Comparison of ENCODE assay signal across 1 cellular context in the genomic region with DNA sequence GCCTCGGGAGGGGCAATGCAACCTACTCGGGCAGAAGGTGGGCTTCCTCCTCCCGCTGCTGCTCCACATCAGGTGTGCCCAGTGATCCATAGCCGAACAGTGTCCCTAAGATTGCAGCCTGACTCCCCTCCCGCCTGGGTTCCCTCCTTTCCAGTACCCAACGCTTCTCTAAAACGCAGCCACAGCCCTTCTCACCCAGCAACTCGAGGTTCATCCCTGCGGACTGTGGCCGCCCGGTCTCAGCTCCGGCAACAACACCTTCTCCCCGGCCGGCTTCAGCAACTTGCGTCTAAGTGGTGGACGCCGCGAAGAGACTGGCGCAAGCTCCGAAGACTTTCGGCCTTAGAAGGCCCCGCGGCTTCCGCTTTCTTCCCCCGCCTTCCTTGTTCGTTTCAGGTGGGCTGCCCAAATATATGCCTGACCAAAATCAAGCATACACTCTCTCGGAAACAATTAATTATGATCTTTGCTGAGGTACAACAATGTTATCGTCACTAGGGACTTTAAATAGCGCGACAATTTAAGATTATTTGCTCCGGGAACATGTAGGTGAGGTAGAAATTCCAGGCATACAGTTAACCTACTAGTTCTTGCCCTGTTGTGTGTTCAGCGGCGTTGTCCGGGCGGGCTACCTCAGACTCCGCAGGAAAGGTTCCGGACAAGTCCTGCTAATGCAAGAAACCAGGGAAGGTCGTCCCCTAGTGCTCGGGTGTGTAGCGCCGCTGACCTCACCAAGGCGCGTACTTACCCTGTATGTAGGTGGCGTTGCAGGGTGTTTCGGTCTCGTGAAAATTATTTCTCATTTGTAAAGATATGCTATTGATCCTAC.
TF ChIP-seq lines count a peak whose summit lies in the region.

A gene with protein sequence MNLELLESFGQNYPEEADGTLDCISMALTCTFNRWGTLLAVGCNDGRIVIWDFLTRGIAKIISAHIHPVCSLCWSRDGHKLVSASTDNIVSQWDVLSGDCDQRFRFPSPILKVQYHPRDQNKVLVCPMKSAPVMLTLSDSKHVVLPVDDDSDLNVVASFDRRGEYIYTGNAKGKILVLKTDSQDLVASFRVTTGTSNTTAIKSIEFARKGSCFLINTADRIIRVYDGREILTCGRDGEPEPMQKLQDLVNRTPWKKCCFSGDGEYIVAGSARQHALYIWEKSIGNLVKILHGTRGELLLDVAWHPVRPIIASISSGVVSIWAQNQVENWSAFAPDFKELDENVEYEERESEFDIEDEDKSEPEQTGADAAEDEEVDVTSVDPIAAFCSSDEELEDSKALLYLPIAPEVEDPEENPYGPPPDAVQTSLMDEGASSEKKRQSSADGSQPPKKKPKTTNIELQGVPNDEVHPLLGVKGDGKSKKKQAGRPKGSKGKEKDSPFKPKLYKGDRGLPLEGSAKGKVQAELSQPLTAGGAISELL (minus strand): TSS at position 319 of the 829 bp plus-strand sequence. CDS start 105 bp downstream, at position 214.

TF ChIP-seq in K562, 482 proteins besides CTCF, POLR2A, EP300 and RAD21 (continued from another document and continues in another):
- TF ChIP-seq PRDM10 (IDR thresholded peaks at IDR 0.05; ENCODE audit: partially characterized antibody) = peak; percentile 83
- 0 out of 2 replicates have a peak, but pooled peaks have one; percentile 29 for TF ChIP-seq ZNF347 (CRISPR knock-in tag; IDR thresholded peaks at IDR 0.05; ENCODE audit: low read depth)
- peak; percentile 86 for TF ChIP-seq TFAP4 (CRISPR knock-in tag; IDR thresholded peaks at IDR 0.05; ENCODE audit: borderline replicate concordance)
- no peak for TF ChIP-seq NR2F6 (CRISPR knock-in tag; IDR thresholded peaks at IDR 0.05)
- peak; percentile 65; the same call in 1 of the 2 replicates for TF ChIP-seq ZNF143 (CRISPR knock-in tag; IDR thresholded peaks at IDR 0.05)
- TF ChIP-seq SAP30 (IDR thresholded peaks at IDR 0.05; ENCODE audit: borderline replicate concordance, insufficient read depth, low read depth, low read length, poor library complexity, severe bottlenecking) = peak; percentile 89
- TF ChIP-seq JUND (IDR thresholded peaks at IDR 0.05; ENCODE audit: borderline replicate concordance, low read depth, low read length) = peak; percentile 94
- TF ChIP-seq JUND (tag; IDR thresholded peaks at IDR 0.05; ENCODE audit: borderline replicate concordance, low read depth, low read length) = peak; percentile 93
- peak; percentile 90; the same call in 1 of the 2 replicates for TF ChIP-seq GABPB2 (CRISPR knock-in tag; conservative IDR thresholded peaks at IDR 0.05)
- no peak for TF ChIP-seq ZNF280B (CRISPR knock-in tag; IDR thresholded peaks at IDR 0.05)
- peak; percentile 86; the same call in 1 of the 2 replicates for TF ChIP-seq HDAC8 (tag; IDR thresholded peaks at IDR 0.05)
- peak; percentile 50; the same call in 1 of the 2 replicates for TF ChIP-seq CHD2 (IDR thresholded peaks at IDR 0.05; ENCODE audit: low read depth, low read length)
- TF ChIP-seq, protein P1, sequence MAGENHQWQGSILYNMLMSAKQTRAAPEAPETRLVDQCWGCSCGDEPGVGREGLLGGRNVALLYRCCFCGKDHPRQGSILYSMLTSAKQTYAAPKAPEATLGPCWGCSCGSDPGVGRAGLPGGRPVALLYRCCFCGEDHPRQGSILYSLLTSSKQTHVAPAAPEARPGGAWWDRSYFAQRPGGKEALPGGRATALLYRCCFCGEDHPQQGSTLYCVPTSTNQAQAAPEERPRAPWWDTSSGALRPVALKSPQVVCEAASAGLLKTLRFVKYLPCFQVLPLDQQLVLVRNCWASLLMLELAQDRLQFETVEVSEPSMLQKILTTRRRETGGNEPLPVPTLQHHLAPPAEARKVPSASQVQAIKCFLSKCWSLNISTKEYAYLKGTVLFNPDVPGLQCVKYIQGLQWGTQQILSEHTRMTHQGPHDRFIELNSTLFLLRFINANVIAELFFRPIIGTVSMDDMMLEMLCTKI (IDR thresholded peaks at IDR 0.05; ENCODE audit: partially characterized antibody) = no peak
- TF ChIP-seq, protein P2, sequence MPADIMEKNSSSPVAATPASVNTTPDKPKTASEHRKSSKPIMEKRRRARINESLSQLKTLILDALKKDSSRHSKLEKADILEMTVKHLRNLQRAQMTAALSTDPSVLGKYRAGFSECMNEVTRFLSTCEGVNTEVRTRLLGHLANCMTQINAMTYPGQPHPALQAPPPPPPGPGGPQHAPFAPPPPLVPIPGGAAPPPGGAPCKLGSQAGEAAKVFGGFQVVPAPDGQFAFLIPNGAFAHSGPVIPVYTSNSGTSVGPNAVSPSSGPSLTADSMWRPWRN (IDR thresholded peaks at IDR 0.05; ENCODE audit: low read depth) = no peak
- TF ChIP-seq SETDB1 (IDR thresholded peaks at IDR 0.05; ENCODE audit: low read length) = peak; percentile 43
- peak; percentile 71 for TF ChIP-seq SMC3 (conservative IDR thresholded peaks at IDR 0.05; ENCODE audit: insufficient read depth, low read depth, low read length)
- TF ChIP-seq ESRRB (CRISPR knock-in tag; IDR thresholded peaks at IDR 0.05; ENCODE audit: borderline replicate concordance) = no peak
- TF ChIP-seq, protein P3, sequence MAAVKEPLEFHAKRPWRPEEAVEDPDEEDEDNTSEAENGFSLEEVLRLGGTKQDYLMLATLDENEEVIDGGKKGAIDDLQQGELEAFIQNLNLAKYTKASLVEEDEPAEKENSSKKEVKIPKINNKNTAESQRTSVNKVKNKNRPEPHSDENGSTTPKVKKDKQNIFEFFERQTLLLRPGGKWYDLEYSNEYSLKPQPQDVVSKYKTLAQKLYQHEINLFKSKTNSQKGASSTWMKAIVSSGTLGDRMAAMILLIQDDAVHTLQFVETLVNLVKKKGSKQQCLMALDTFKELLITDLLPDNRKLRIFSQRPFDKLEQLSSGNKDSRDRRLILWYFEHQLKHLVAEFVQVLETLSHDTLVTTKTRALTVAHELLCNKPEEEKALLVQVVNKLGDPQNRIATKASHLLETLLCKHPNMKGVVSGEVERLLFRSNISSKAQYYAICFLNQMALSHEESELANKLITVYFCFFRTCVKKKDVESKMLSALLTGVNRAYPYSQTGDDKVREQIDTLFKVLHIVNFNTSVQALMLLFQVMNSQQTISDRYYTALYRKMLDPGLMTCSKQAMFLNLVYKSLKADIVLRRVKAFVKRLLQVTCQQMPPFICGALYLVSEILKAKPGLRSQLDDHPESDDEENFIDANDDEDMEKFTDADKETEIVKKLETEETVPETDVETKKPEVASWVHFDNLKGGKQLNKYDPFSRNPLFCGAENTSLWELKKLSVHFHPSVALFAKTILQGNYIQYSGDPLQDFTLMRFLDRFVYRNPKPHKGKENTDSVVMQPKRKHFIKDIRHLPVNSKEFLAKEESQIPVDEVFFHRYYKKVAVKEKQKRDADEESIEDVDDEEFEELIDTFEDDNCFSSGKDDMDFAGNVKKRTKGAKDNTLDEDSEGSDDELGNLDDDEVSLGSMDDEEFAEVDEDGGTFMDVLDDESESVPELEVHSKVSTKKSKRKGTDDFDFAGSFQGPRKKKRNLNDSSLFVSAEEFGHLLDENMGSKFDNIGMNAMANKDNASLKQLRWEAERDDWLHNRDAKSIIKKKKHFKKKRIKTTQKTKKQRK (IDR thresholded peaks at IDR 0.05; ENCODE audit: borderline replicate concordance, low read depth, low read length) = no peak; the same call in 1 of the 2 replicates
- TF ChIP-seq STAT6 (CRISPR knock-in tag; IDR thresholded peaks at IDR 0.05) = peak; percentile 89
- TF ChIP-seq MEIS2 (IDR thresholded peaks at IDR 0.05; ENCODE audit: partially characterized antibody) = no peak
- TF ChIP-seq ATF3 (IDR thresholded peaks at IDR 0.05) = peak; percentile 90
- peak; percentile 97 for TF ChIP-seq ATF3 (CRISPR knock-in tag; conservative IDR thresholded peaks at IDR 0.05)
- no peak for TF ChIP-seq ZBTB34 (CRISPR knock-in tag; IDR thresholded peaks at IDR 0.05)
- TF ChIP-seq ZNF282 (CRISPR knock-in tag; IDR thresholded peaks at IDR 0.05) = no peak
- TF ChIP-seq NFYB (IDR thresholded peaks at IDR 0.05; ENCODE audit: extremely low read depth, insufficient read length) = no peak
- peak; percentile 67 for TF ChIP-seq OTX1 (CRISPR knock-in tag; IDR thresholded peaks at IDR 0.05)
- no peak for TF ChIP-seq HDAC6 (IDR thresholded peaks at IDR 0.05; ENCODE audit: low read depth, low read length)
- TF ChIP-seq, protein P4, sequence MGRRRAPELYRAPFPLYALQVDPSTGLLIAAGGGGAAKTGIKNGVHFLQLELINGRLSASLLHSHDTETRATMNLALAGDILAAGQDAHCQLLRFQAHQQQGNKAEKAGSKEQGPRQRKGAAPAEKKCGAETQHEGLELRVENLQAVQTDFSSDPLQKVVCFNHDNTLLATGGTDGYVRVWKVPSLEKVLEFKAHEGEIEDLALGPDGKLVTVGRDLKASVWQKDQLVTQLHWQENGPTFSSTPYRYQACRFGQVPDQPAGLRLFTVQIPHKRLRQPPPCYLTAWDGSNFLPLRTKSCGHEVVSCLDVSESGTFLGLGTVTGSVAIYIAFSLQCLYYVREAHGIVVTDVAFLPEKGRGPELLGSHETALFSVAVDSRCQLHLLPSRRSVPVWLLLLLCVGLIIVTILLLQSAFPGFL (CRISPR knock-in tag; IDR thresholded peaks at IDR 0.05) = no peak; the same call in 1 of the 2 replicates
- peak in 1 of 2 experiments; percentile 49; a peak in 1 of 4 replicates for TF ChIP-seq SRF (CRISPR knock-in tag; IDR thresholded peaks at IDR 0.05)
- no peak for TF ChIP-seq POLR3G (IDR thresholded peaks at IDR 0.05; ENCODE audit: extremely low read depth, insufficient read length, insufficient replicate concordance)
